In genomic region chr12:110340706-110341105, GRCh38 we compare ENCODE assay signal across 18 cellular contexts. TPM values are rescaled to one million over a fixed set of nuclear protein-coding genes. Genes with fewer than 3 reads are reported as not detected.
A peak's percentile ranks its signal among the peaks of the same experiment; 100 is the strongest.
DNase-seq lines count a peak whose midpoint lies in the region; ATAC-seq and TF ChIP-seq lines count a peak whose summit lies in the region.
"Had no signal": no experiment of that assay in that cellular context is flagged by ENCODE, and none has a peak within 500 bp of the region (broad histone marks: within the 10 kb centered on the region; RNA-seq: fewer than 3 reads in every experiment).

No MANE protein-coding gene starts in this region.

- 0 out of 2 replicates have a peak overlapping the region, but pooled peaks have one; percentile 15 for H3K14ac ChIP-seq in IMR-90 (replicated peaks; ENCODE audit: low read depth, low read length)

- TF ChIP-seq RAD21 in IMR-90 (IDR thresholded peaks at IDR 0.05; ENCODE audit: low read length) = no peak

- H2BK15ac ChIP-seq in IMR-90 (ENCODE audit: low read depth, low read length) = no peak overlapping the region

- no peaks in the 10 kb centered on the region for H3K9me3 ChIP-seq in IMR-90 (ENCODE audit: control insufficient read depth, insufficient read depth, low read length)
- no peaks in the 10 kb centered on the region for H3K9me3 ChIP-seq in osteoblast (ENCODE audit: low read depth, low read length)
- H3K9me3 ChIP-seq: Peyer's patch, upper lobe of left lung had no signal

- H4K20me1 ChIP-seq in IMR-90 (ENCODE audit: insufficient read depth, low read length) (peaks cover 45% of the 10 kb centered on the region), osteoblast (ENCODE audit: insufficient read depth, low read length) (peaks cover 16% of the 10 kb centered on the region)

- H3K4me3 ChIP-seq in IMR-90 (ENCODE audit: insufficient read depth, low read depth, low read length) (no peak overlapping the region), osteoblast (ENCODE audit: insufficient read depth, low read length) (no peak overlapping the region)
- H3K4me3 ChIP-seq: Peyer's patch, upper lobe of left lung had no signal

- H3K36me3 ChIP-seq in IMR-90 (ENCODE audit: control insufficient read depth, insufficient read depth, low read length) (peaks cover 82% of the 10 kb centered on the region), osteoblast (ENCODE audit: insufficient read depth, low read length) (peaks cover 99% of the 10 kb centered on the region)

- no peak overlapping the region for H3K56ac ChIP-seq in IMR-90 (ENCODE audit: extremely low read depth, insufficient read depth, low read length)

- H2AK5ac ChIP-seq in IMR-90 (ENCODE audit: low read depth, low read length) = peak overlapping the region; percentile 52; the same call in 1 of the 2 replicates

- H2AFZ ChIP-seq in IMR-90 (replicated peaks; ENCODE audit: low read length, poor library complexity) (no peak overlapping the region), osteoblast (ENCODE audit: low read length) (no peak overlapping the region)

- POLR2A ChIA-PET in activated CD8-positive, alpha-beta T cell treated with anti-CD3 and anti-CD28 coated beads for 36 hours (lab: Charles Lee) = interaction anchor here (1.5 kb wide), 1 partner anchor 9 kb away, joined by 7 read pairs; no protein-coding TSS in a partner anchor
- POLR2A ChIA-PET in activated CD8-positive, alpha-beta T cell treated with anti-CD3 and anti-CD28 coated beads, Interleukin-2, amount 10 ng/mL, durations not matched to agents 7 days and 5 days (lab: Charles Lee) = interaction anchor here (1.1 to 1.4 kb wide), 2 partner anchors 12 to 50 kb away, joined by 3 to 4 read pairs; no protein-coding TSS in a partner anchor
- POLR2A ChIA-PET in IMR-90 (lab: Charles Lee; ENCODE audit: unreplicated experiment) = no interaction called here

- H3K36me3 Mint-ChIP-seq in activated CD8-positive, alpha-beta T cell treated with anti-CD3 and anti-CD28 coated beads for 36 hours (ENCODE audit: low read depth) = peaks cover 74% of the 10 kb centered on the region
- peaks cover 83% of the 10 kb centered on the region for H3K36me3 Mint-ChIP-seq in activated CD8-positive, alpha-beta T cell treated with anti-CD3 and anti-CD28 coated beads, Interleukin-2, amount 10 ng/mL, durations not matched to agents 7 days and 5 days (ENCODE audit: low read depth)

- no peak overlapping the region for H2BK20ac ChIP-seq in IMR-90 (ENCODE audit: low read depth, low read length)

- H3K4me3 Mint-ChIP-seq in activated CD8-positive, alpha-beta T cell treated with anti-CD3 and anti-CD28 coated beads for 36 hours = no peak overlapping the region
- no peak overlapping the region for H3K4me3 Mint-ChIP-seq in activated CD8-positive, alpha-beta T cell treated with anti-CD3 and anti-CD28 coated beads, Interleukin-2, amount 10 ng/mL, durations not matched to agents 7 days and 5 days
- H3K4me3 Mint-ChIP-seq: CD4-positive, alpha-beta T cell had no signal

- peak overlapping the region; percentile 83 for H2BK5ac ChIP-seq in IMR-90 (ENCODE audit: low read depth, low read length, poor library complexity, severe bottlenecking)

- H3K4me2 ChIP-seq in IMR-90 (ENCODE audit: low read depth, low read length) = no peak overlapping the region
- H3K4me2 ChIP-seq in osteoblast (ENCODE audit: insufficient read depth, low read length) = no peak overlapping the region

- intact Hi-C loops in activated CD8-positive, alpha-beta T cell treated with anti-CD3 and anti-CD28 coated beads for 36 hours (cut with micrococcal nuclease) = no loop called here
- intact Hi-C loops in IMR-90 (cut with micrococcal nuclease) = no loop called here

- no peaks in the 10 kb centered on the region for H3K9me3 Mint-ChIP-seq in activated CD8-positive, alpha-beta T cell treated with anti-CD3 and anti-CD28 coated beads for 36 hours
- H3K9me3 Mint-ChIP-seq in activated CD8-positive, alpha-beta T cell treated with anti-CD3 and anti-CD28 coated beads, Interleukin-2, amount 10 ng/mL, durations not matched to agents 7 days and 5 days (ENCODE audit: insufficient read depth) = no peaks in the 10 kb centered on the region
- H3K9me3 Mint-ChIP-seq: CD4-positive, alpha-beta T cell had no signal

- peaks cover 18% of the 10 kb centered on the region; the same call in 1 of the 2 replicates for H3K9me1 ChIP-seq in IMR-90 (ENCODE audit: insufficient read depth, low read length)

- H3K27ac Mint-ChIP-seq in activated CD8-positive, alpha-beta T cell treated with anti-CD3 and anti-CD28 coated beads for 36 hours = peak overlapping the region; percentile 40
- no peak overlapping the region for H3K27ac Mint-ChIP-seq in activated CD8-positive, alpha-beta T cell treated with anti-CD3 and anti-CD28 coated beads, Interleukin-2, amount 10 ng/mL, durations not matched to agents 7 days and 5 days
- H3K27ac Mint-ChIP-seq: CD4-positive, alpha-beta T cell had no signal

- no peak for ATAC-seq in activated CD8-positive, alpha-beta T cell treated with anti-CD3 and anti-CD28 coated beads for 36 hours
- no peak for ATAC-seq in activated CD8-positive, alpha-beta T cell treated with anti-CD3 and anti-CD28 coated beads, Interleukin-2, amount 10 ng/mL, durations not matched to agents 7 days and 5 days
- ATAC-seq in IMR-90 (ENCODE audit: low read depth) (no peak), HG02623 (IDR thresholded peaks at IDR 0.05; ENCODE audit: unreplicated experiment) (no peak), GM21723 (IDR thresholded peaks at IDR 0.05; ENCODE audit: unreplicated experiment) (no peak)
- ATAC-seq: left lobe of liver had no signal

- H4K8ac ChIP-seq in IMR-90 (ENCODE audit: low read depth in 2 of 2, low read length in 2 of 2) = peak overlapping the region in 1 of 2 experiments; percentile 46; a peak in 2 of 4 replicates

- CTCF ChIA-PET in activated CD8-positive, alpha-beta T cell treated with anti-CD3 and anti-CD28 coated beads for 36 hours (lab: Charles Lee) = interaction anchor here (1.0 to 1.3 kb wide), 4 partner anchors 10 to 241 kb away, joined by 3 read pairs; no protein-coding TSS in a partner anchor
- CTCF ChIA-PET in activated CD8-positive, alpha-beta T cell treated with anti-CD3 and anti-CD28 coated beads, Interleukin-2, amount 10 ng/mL, durations not matched to agents 7 days and 5 days (lab: Charles Lee) = interaction anchor here (1.7 to 1.9 kb wide), 2 partner anchors 9 to 13 kb away, joined by 6 to 7 read pairs; no protein-coding TSS in a partner anchor
- CTCF ChIA-PET in IMR-90 (lab: Yijun Ruan, JAX) = no interaction called here

- H4K5ac ChIP-seq in IMR-90 (ENCODE audit: low read depth, low read length) = no peak overlapping the region

- no peak for TF ChIP-seq POLR2A in IMR-90 (IDR thresholded peaks at IDR 0.05; ENCODE audit: low read depth, low read length)

- DNase-seq in activated CD8-positive, alpha-beta T cell treated with anti-CD3 and anti-CD28 coated beads for 36 hours = no peak
- no peak for DNase-seq in activated CD8-positive, alpha-beta T cell treated with anti-CD3 and anti-CD28 coated beads, Interleukin-2, amount 10 ng/mL, durations not matched to agents 7 days and 5 days
- DNase-seq in IMR-90 = no peak
- DNase-seq in ecto neural progenitor cell (ENCODE audit: low spot score) = peak; percentile 41
- DNase-seq in osteoblast (ENCODE audit: insufficient read length, low spot score, missing footprints) = no peak
- DNase-seq in NCI-H2107 (lab: John Stamatoyannopoulos, UW) = no peak
- DNase-seq: activated CD8-positive, alpha-beta memory T cell treated with anti-CD3 and anti-CD28 coated beads for 24 hours; activated gamma-delta T cell treated with Interleukin-2 at 50 U/mL for 16 hours; CD4-positive, alpha-beta T cell; DMS79; NCI-H1048; NCI-H748 treated with DMSO at 0.1 percent for 48 hours; stimulated activated naive CD4-positive, alpha-beta T cell had no signal

- no TSS peak for BruUV-seq in IMR-90 (replicated peaks; lab: Mats Ljungman, UMichigan)

- no peak overlapping the region for H3K27ac ChIP-seq in IMR-90 (ENCODE audit: insufficient read depth, low read length)
- peak overlapping the region; percentile 29 for H3K27ac ChIP-seq in osteoblast (ENCODE audit: low read depth, low read length)
- H3K27ac ChIP-seq: Peyer's patch had no signal

- peak overlapping the region; percentile 73 for H2AK9ac ChIP-seq in IMR-90 (replicated peaks; ENCODE audit: low read depth, low read length, poor library complexity)

- no peak overlapping the region for H3K18ac ChIP-seq in IMR-90 (ENCODE audit: low read depth, low read length)

- peaks cover 44% of the 10 kb centered on the region for H3K79me2 ChIP-seq in osteoblast (ENCODE audit: insufficient read depth, low read length)

- in situ Hi-C loops in IMR-90 (cut with MboI; ENCODE audit: low sequenced_read_pairs) = no loop called here

- peak overlapping the region; percentile 59 for H3K4ac ChIP-seq in IMR-90 (ENCODE audit: low read depth, low read length)

- H3K9ac ChIP-seq in IMR-90 (ENCODE audit: low read depth, low read length) = no peak overlapping the region

- H3K4me1 Mint-ChIP-seq in activated CD8-positive, alpha-beta T cell treated with anti-CD3 and anti-CD28 coated beads for 36 hours (ENCODE audit: low read depth) = peaks cover 2% of the 10 kb centered on the region
- no peaks in the 10 kb centered on the region for H3K4me1 Mint-ChIP-seq in activated CD8-positive, alpha-beta T cell treated with anti-CD3 and anti-CD28 coated beads, Interleukin-2, amount 10 ng/mL, durations not matched to agents 7 days and 5 days (ENCODE audit: low read depth)

- no peak overlapping the region for H3K23ac ChIP-seq in IMR-90 (ENCODE audit: low read depth, low read length)

- H2BK120ac ChIP-seq in IMR-90 (ENCODE audit: low read depth, low read length) = no peak overlapping the region

- dilution Hi-C loops in IMR-90 (cut with HindIII; ENCODE audit: low sequenced_read_pairs, unreplicated experiment) = no loop called here

- no peaks in the 10 kb centered on the region for H3K27me3 ChIP-seq in IMR-90 (ENCODE audit: control insufficient read depth, insufficient read depth, low read length)
- H3K27me3 ChIP-seq in osteoblast (ENCODE audit: insufficient read depth, low read length) = no peaks in the 10 kb centered on the region
- H3K27me3 ChIP-seq: Peyer's patch, upper lobe of left lung had no signal

- H3K79me1 ChIP-seq in IMR-90 (ENCODE audit: low read depth in 1 of 2, low read length in 2 of 2) = peaks cover 59 to 76% of the 10 kb centered on the region in 2 experiments

- TF ChIP-seq CTCF in activated CD8-positive, alpha-beta T cell treated with anti-CD3 and anti-CD28 coated beads for 36 hours (IDR thresholded peaks at IDR 0.05) = no peak
- TF ChIP-seq CTCF in IMR-90 (conservative IDR thresholded peaks at IDR 0.05; ENCODE audit: low read depth, low read length) = no peak
- no peak for TF ChIP-seq CTCF in osteoblast (IDR thresholded peaks at IDR 0.05; ENCODE audit: extremely low read depth, low read depth, low read length)

- H4K91ac ChIP-seq in IMR-90 (ENCODE audit: insufficient read depth, low read depth, low read length) = peak overlapping the region; percentile 27; the same call in 1 of the 2 replicates

- H3K4me1 ChIP-seq in IMR-90 (ENCODE audit: control insufficient read depth, insufficient read depth, low read length) = no peaks in the 10 kb centered on the region
- H3K4me1 ChIP-seq in osteoblast (ENCODE audit: insufficient read depth, low read length) = peaks cover 5% of the 10 kb centered on the region
- H3K4me1 ChIP-seq: Peyer's patch had no signal

- no peaks in the 10 kb centered on the region for H3K27me3 Mint-ChIP-seq in activated CD8-positive, alpha-beta T cell treated with anti-CD3 and anti-CD28 coated beads for 36 hours
- H3K27me3 Mint-ChIP-seq in activated CD8-positive, alpha-beta T cell treated with anti-CD3 and anti-CD28 coated beads, Interleukin-2, amount 10 ng/mL, durations not matched to agents 7 days and 5 days (ENCODE audit: low read depth) = no peaks in the 10 kb centered on the region
- H3K27me3 Mint-ChIP-seq: CD4-positive, alpha-beta T cell had no signal

- WGBS in IMR-90 (ENCODE audit: extremely low coverage in 2 of 2, insufficient read length in 1 of 2), 2 experiments = 92% methylated on average over 5 of the region's 18 CpGs; no CpG with 5 or more reads in 1 of the 2 experiments

RNA-seq across cellular contexts. Expression of gene ATP2A2, which starts 59.7 kb away (rescaled TPM):
- 100 to 1,000 TPM; 107 to 111 TPM for total RNA-seq in activated CD8-positive, alpha-beta T cell treated with anti-CD3 and anti-CD28 coated beads for 36 hours
- total RNA-seq in activated CD8-positive, alpha-beta T cell treated with anti-CD3 and anti-CD28 coated beads, Interleukin-2, amount 10 ng/mL, durations not matched to agents 7 days and 5 days = 100 to 1,000 TPM; 130 to 132 TPM
- total RNA-seq in IMR-90 (2012; rRNA removed) = 225 and 230 TPM in 2 replicates
- polyA plus RNA-seq in IMR-90 (2012; rRNA removed) = 148 and 166 TPM in 2 replicates
- 96.0 and 107 TPM in 2 replicates for polyA plus RNA-seq in IMR-90 (2012; cell fraction: cytosol; rRNA removed)
- 278 and 358 TPM in 2 replicates for polyA plus RNA-seq in IMR-90 (2012; cell fraction: nucleus; rRNA removed; ENCODE audit: low replicate concordance)
- 105 and 107 TPM in 2 replicates for total RNA-seq in osteoblast
